Comparison of ENCODE assay signal across 10 cellular contexts in genomic region chr14:90361865-90362557, GRCh38.
"Had no signal": no experiment of that assay in that cellular context is flagged by ENCODE, and none has a peak within 500 bp of the region (broad histone marks: within the 10 kb centered on the region; RNA-seq: fewer than 3 reads in every experiment).

No MANE protein-coding gene starts in this region.

- H3K9me3 Mint-ChIP-seq: HFFc6, IgD-negative memory B cell had no signal

- H3K27ac ChIP-seq: GM23248, HL-60 had no signal

- H3K4me3 ChIP-seq: GM23248, HAP-1 had no signal

- H3K4me1 Mint-ChIP-seq: IgD-negative memory B cell had no signal

- H3K36me3 ChIP-seq: HAP-1 had no signal

- DNase-seq: GM23248, GOT3, H7, HFFc6, KBM-7 had no signal

- FAIRE-seq: HepG2 had no signal

- H3K9me3 ChIP-seq: HAP-1 had no signal

- ATAC-seq: HCT116 had no signal

- H3K4me1 ChIP-seq: HAP-1 had no signal

- H3K27ac Mint-ChIP-seq: HFFc6 had no signal

- H3K4me3 Mint-ChIP-seq: HFFc6, IgD-negative memory B cell had no signal
